ENCODE assay signal across 16 cellular contexts in the genomic region with DNA sequence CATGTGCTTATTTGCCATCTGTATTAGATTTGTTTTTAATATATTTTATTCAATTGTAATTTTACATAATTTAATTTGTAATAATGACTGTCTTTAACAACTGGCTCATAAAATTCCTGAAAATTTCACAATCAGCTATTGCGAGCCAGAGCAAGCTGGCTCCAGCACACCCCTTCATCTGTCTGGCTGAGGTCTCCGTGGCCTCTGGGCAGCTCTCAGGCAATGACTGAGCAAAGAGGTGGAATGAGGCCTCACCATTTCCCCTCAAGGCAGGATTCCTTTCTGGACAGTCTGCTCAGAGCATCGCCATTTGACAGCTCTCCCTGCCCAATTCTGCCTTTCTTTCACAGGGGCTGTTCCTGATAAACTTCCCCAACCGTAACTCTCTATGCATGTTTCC. TPM values are rescaled to one million over a fixed set of nuclear protein-coding genes. Genes with fewer than 3 reads are reported as not detected.
DNase-seq lines count a peak whose midpoint lies in the region; ATAC-seq and TF ChIP-seq lines count a peak whose summit lies in the region.
"Had no signal": no experiment of that assay in that cellular context is flagged by ENCODE, and none has a peak within 500 bp of the region (broad histone marks: within the 10 kb centered on the region; RNA-seq: fewer than 3 reads in every experiment).

No MANE protein-coding gene starts in this region.

- H3K9me3 Mint-ChIP-seq in Caco-2 (ENCODE audit: unreplicated experiment), result no peaks in the 10 kb centered on the region
- H3K9me3 Mint-ChIP-seq: stimulated activated effector memory CD8-positive, alpha-beta T cell treated with anti-CD3 and anti-CD28 coated beads, Interleukin-12 subunit alpha, Interleukin-12 subunit beta, amount 100 ng/mL, for 72 hours; T-helper 1 cell treated with Interleukin-12 subunit alpha and Interleukin-12 subunit beta and Interleukin-4 antibody, amounts not matched to agents 30 μg/mL and 1 μg/mL, for 36 hours had no signal

- ATAC-seq in HG02678 (IDR thresholded peaks at IDR 0.05; ENCODE audit: unreplicated experiment) (no peak), HG03159 (IDR thresholded peaks at IDR 0.05; ENCODE audit: unreplicated experiment) (no peak)
- ATAC-seq: stimulated activated effector memory CD8-positive, alpha-beta T cell treated with anti-CD3 and anti-CD28 coated beads, Interleukin-12 subunit alpha, Interleukin-12 subunit beta, amount 100 ng/mL, for 72 hours had no signal

- no peak overlapping the region for H3K4me3 Mint-ChIP-seq in Caco-2 (ENCODE audit: unreplicated experiment)
- H3K4me3 Mint-ChIP-seq: stimulated activated effector memory CD8-positive, alpha-beta T cell treated with anti-CD3 and anti-CD28 coated beads, Interleukin-12 subunit alpha, Interleukin-12 subunit beta, amount 100 ng/mL, for 72 hours; T-helper 1 cell treated with Interleukin-12 subunit alpha and Interleukin-12 subunit beta and Interleukin-4 antibody, amounts not matched to agents 30 μg/mL and 1 μg/mL, for 36 hours had no signal

- peaks cover 38% of the 10 kb centered on the region for H3K79me1 ChIP-seq in trophoblast cell (ENCODE audit: low read length)

- POLR2A ChIA-PET in Caco-2 (lab: Charles Lee), result no interaction called here

- no peaks in the 10 kb centered on the region for H3K27me3 ChIP-seq in Caco-2 (replicated peaks; ENCODE audit: control insufficient read depth, insufficient read depth, low read length)
- H3K27me3 ChIP-seq in trophoblast cell (ENCODE audit: insufficient read depth, low read length), result no peaks in the 10 kb centered on the region

- no peaks in the 10 kb centered on the region for H3K27me3 Mint-ChIP-seq in Caco-2 (ENCODE audit: insufficient read depth, unreplicated experiment)

- BruUV-seq in Caco-2 (replicated peaks; lab: Mats Ljungman, UMichigan), result no TSS peak

- peak overlapping the region; percentile 23 for H3K4me2 ChIP-seq in trophoblast cell (ENCODE audit: low read length)

- H3K36me3 ChIP-seq in Caco-2 (ENCODE audit: control insufficient read depth, insufficient read depth, low read length) (no peaks in the 10 kb centered on the region), trophoblast cell (ENCODE audit: control insufficient read depth in 1 of 2, insufficient read depth in 2 of 2, low read length in 2 of 2) (no peaks in the 10 kb centered on the region)

- no peak overlapping the region for H3K23ac ChIP-seq in trophoblast cell (ENCODE audit: low read length)

- TF ChIP-seq CTCF in Caco-2 (IDR thresholded peaks at IDR 0.05; ENCODE audit: insufficient read depth in 1 of 2, low read depth in 1 of 2, low read length in 1 of 2, severe bottlenecking in 1 of 2, unreplicated experiment in 1 of 2) (no peak), fibroblast of pulmonary artery (IDR thresholded peaks at IDR 0.05; ENCODE audit: low read length, missing control alignments) (no peak)

- no peak overlapping the region for H3K4ac ChIP-seq in trophoblast cell (ENCODE audit: low read depth, low read length)

- in situ Hi-C loops in G401 (cut with HindIII; ENCODE audit: low sequenced_read_pairs), result no loop called here

- intact Hi-C loops in Caco-2 (cut with micrococcal nuclease; ENCODE audit: unreplicated experiment), result no loop called here

- DNase-seq in Caco-2 (peak; percentile 49 to 76), RPMI7951 (ENCODE audit: low read depth) (peak; percentile 93), fibroblast of pulmonary artery (ENCODE audit: low read depth) (peak; percentile 27), trophoblast cell (peak; percentile 97 to 98), G401 (ENCODE audit: low spot score) (no peak), nucleus accumbens (lab: John Stamatoyannopoulos, UW) (no peak)
- DNase-seq: activated CD4-positive, alpha-beta T cell treated with anti-CD3 and anti-CD28 coated beads, Interleukin-2, amount 50 U/mL, for 4 hours; activated gamma-delta T cell; cerebellar nuclear complex; foreskin melanocyte; GDM1; stimulated activated CD4-positive, alpha-beta T cell treated with anti-CD3 and anti-CD28 coated beads, Interleukin-1b, Interleukin-23, amount 100 ng/mL, for 48 hours had no signal

- H3K18ac ChIP-seq in trophoblast cell (ENCODE audit: low read length), result no peak overlapping the region

- H3K36me3 Mint-ChIP-seq in Caco-2 (ENCODE audit: insufficient read depth, unreplicated experiment), result no peaks in the 10 kb centered on the region
- H3K36me3 Mint-ChIP-seq: stimulated activated effector memory CD8-positive, alpha-beta T cell treated with anti-CD3 and anti-CD28 coated beads, Interleukin-12 subunit alpha, Interleukin-12 subunit beta, amount 100 ng/mL, for 72 hours had no signal

- H3K4me3 ChIP-seq in Caco-2 (ENCODE audit: low read depth, low read length) (no peak overlapping the region), fibroblast of pulmonary artery (replicated peaks; ENCODE audit: low read depth, low read length) (no peak overlapping the region), trophoblast cell (ENCODE audit: low read depth, low read length) (no peak overlapping the region)

- H2AFZ ChIP-seq in trophoblast cell (ENCODE audit: insufficient read depth, low read length, poor library complexity), result no peak overlapping the region

- CTCF ChIA-PET in Caco-2 (lab: Charles Lee), result interaction anchor here (0.6 kb wide), 1 partner anchor 755 kb away, joined by 3 read pairs; no protein-coding TSS in a partner anchor

- H2AK5ac ChIP-seq in trophoblast cell (ENCODE audit: low read length), result no peak overlapping the region

- H2BK5ac ChIP-seq in trophoblast cell (ENCODE audit: low read depth, low read length, poor library complexity), result peak overlapping the region; percentile 96

- H3K27ac Mint-ChIP-seq in Caco-2 (ENCODE audit: unreplicated experiment), result no peak overlapping the region
- H3K27ac Mint-ChIP-seq: stimulated activated effector memory CD8-positive, alpha-beta T cell treated with anti-CD3 and anti-CD28 coated beads, Interleukin-12 subunit alpha, Interleukin-12 subunit beta, amount 100 ng/mL, for 72 hours; T-helper 1 cell treated with Interleukin-12 subunit alpha and Interleukin-12 subunit beta and Interleukin-4 antibody, amounts not matched to agents 30 μg/mL and 1 μg/mL, for 36 hours had no signal

- no peak overlapping the region for H2BK12ac ChIP-seq in trophoblast cell (ENCODE audit: low read length)

- peaks cover 5% of the 10 kb centered on the region for H3K79me2 ChIP-seq in trophoblast cell (ENCODE audit: control insufficient read depth, insufficient read depth, low read length, poor library complexity)

- peak overlapping the region; percentile 97 for H4K91ac ChIP-seq in trophoblast cell (ENCODE audit: low read depth, low read length)

- no peak overlapping the region for H3K14ac ChIP-seq in trophoblast cell (ENCODE audit: low read length)

- no peaks in the 10 kb centered on the region for H3K9me3 ChIP-seq in Caco-2
- peaks cover 3% of the 10 kb centered on the region for H3K9me3 ChIP-seq in trophoblast cell (ENCODE audit: insufficient read depth, low read depth, low read length)

- H3K27ac ChIP-seq in trophoblast cell (ENCODE audit: low read depth, low read length), result peak overlapping the region; percentile 100

- no peak overlapping the region for H4K12ac ChIP-seq in trophoblast cell (ENCODE audit: low read depth, low read length)

- no peak overlapping the region for H3K9ac ChIP-seq in trophoblast cell (ENCODE audit: low read length)

- H2BK120ac ChIP-seq in trophoblast cell (ENCODE audit: insufficient read depth, low read length, poor library complexity), result no peak overlapping the region

- peaks cover 6% of the 10 kb centered on the region for H3K4me1 Mint-ChIP-seq in Caco-2 (ENCODE audit: low read depth, unreplicated experiment)
- H3K4me1 Mint-ChIP-seq: stimulated activated effector memory CD8-positive, alpha-beta T cell treated with anti-CD3 and anti-CD28 coated beads, Interleukin-12 subunit alpha, Interleukin-12 subunit beta, amount 100 ng/mL, for 72 hours had no signal

- WGBS in trophoblast cell (ENCODE audit: extremely low coverage, insufficient coverage, insufficient read length), result no CpG with 5 or more reads among the region's 4 CpGs

- H4K8ac ChIP-seq in trophoblast cell (ENCODE audit: low read depth, low read length), result no peak overlapping the region

- H3K4me1 ChIP-seq in Caco-2, result peaks cover 9% of the 10 kb centered on the region
- H3K4me1 ChIP-seq in trophoblast cell (ENCODE audit: control insufficient read depth in 1 of 2, insufficient read depth in 2 of 2, low read length in 2 of 2), result peaks cover 28 to 39% of the 10 kb centered on the region in 2 experiments

RNA-seq across cellular contexts. Expression of gene KANK4, which starts 5.8 kb away (rescaled TPM):
- total RNA-seq in Caco-2 (2022), result 18.9 and 21.5 TPM in 2 replicates
- 0.36 TPM in 1 of 2 replicates, not detected in the other for total RNA-seq in RPMI7951 (2014; rRNA removed; shearing (Covaris generic))
- polyA plus RNA-seq in trophoblast cell (2013), result 41.0 and 46.4 TPM in 2 replicates
- not detected in 2 replicates for total RNA-seq in G401 (2014; rRNA removed; shearing (Covaris generic))

Comparison
In these comparisons a context has a peak if more than half of its experiments do, and no peak if none do; other contexts are left out.
1. DNase-seq: peak in Caco-2 (2 of 2), RPMI7951 (single experiment), fibroblast of pulmonary artery (single experiment) and trophoblast cell (2 of 2); none in G401 (single experiment) and nucleus accumbens (0 of 56).
2. RNA of gene KANK4, which starts 5.8 kb away (total RNA-seq): 18.9 to 21.5 TPM in Caco-2; 0.36 TPM in RPMI7951 and not detected in G401; every median in the first group is over 10 times any median in the second.